Comparison of ENCODE assay signal across 8 cellular contexts in the genomic region with DNA sequence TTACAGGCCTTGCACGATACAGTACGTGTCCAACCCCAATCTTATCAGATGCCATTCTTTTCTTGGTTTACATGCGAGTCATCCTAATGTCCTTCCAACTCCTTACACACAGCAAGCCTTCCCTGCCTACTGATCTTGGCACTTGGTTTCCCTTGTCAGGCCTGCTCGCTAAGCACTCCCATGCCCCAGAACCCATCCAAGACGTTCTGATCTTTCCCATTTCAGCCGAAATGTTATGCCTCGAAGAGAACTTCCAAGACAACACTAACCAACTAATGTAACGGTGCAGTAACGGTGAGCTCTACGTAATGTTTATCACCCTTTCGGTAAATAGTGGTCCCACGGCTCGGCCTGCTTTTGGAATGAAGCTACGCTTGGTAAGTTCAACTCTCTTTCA. TPM values are rescaled to one million over a fixed set of nuclear protein-coding genes. Genes with fewer than 3 reads are reported as not detected.
DNase-seq lines count a peak whose midpoint lies in the region; ATAC-seq and TF ChIP-seq lines count a peak whose summit lies in the region.

No MANE protein-coding gene starts in this region.

- H3K4me3 ChIP-seq in brain microvascular endothelial cell (ENCODE audit: low read depth, low read length), result peak overlapping the region; percentile 79

- H3K27me3 ChIP-seq in brain microvascular endothelial cell (replicated peaks), result no peaks in the 10 kb centered on the region

- in situ Hi-C loops in ACHN (cut with HindIII; ENCODE audit: low pct_ligation_motif_present, low pct_unique_long_range_greater_than_20kb, low sequenced_read_pairs) (no loop called here), brain microvascular endothelial cell (cut with HindIII; ENCODE audit: low pct_ligation_motif_present, low sequenced_read_pairs) (no loop called here)

- peak overlapping the region; percentile 99 for H3K27ac ChIP-seq in brain microvascular endothelial cell

- ATAC-seq in HG03354 (IDR thresholded peaks at IDR 0.05; ENCODE audit: poor library complexity, severe bottlenecking, unreplicated experiment), result peak; percentile 4
- ATAC-seq in GM21423 (IDR thresholded peaks at IDR 0.05; ENCODE audit: unreplicated experiment), result no peak

- peaks cover 21% of the 10 kb centered on the region for H3K36me3 ChIP-seq in brain microvascular endothelial cell (replicated peaks)

- DNase-seq in ACHN, result peak; percentile 11
- DNase-seq in brain microvascular endothelial cell, result peak; percentile 37
- DNase-seq in lung microvascular endothelial cell (ENCODE audit: low read depth in 2 of 2), result peak; percentile 36 to 51
- no peak for DNase-seq in NCI-H345 treated with DMSO at 0.1 percent for 48 hours (lab: John Stamatoyannopoulos, UW; ENCODE audit: unreplicated experiment)
- DNase-seq in SW480 (ENCODE audit: low spot score), result no peak
- no peak for DNase-seq in NCI-H226

- TF ChIP-seq CTCF in brain microvascular endothelial cell (IDR thresholded peaks at IDR 0.05; ENCODE audit: low read depth, low read length, missing control alignments), result no peak

RNA-seq across cellular contexts. Expression of gene PES1, which starts 0.5 kb away (rescaled TPM):
- total RNA-seq in lung microvascular endothelial cell, result 56.2 and 61.1 TPM in 2 replicates

RNA-seq across cellular contexts. Expression of gene TCN2, which starts 15.8 kb away (rescaled TPM):
- total RNA-seq in lung microvascular endothelial cell, result 9.5 and 29.9 TPM in 2 replicates

RNA-seq across cellular contexts. Expression of gene GAL3ST1, which starts 16.7 kb away (rescaled TPM):
- total RNA-seq in lung microvascular endothelial cell, result under 0.01 TPM in 1 of 2 replicates, not detected in the other

RNA-seq across cellular contexts. Expression of gene SLC35E4, which starts 44.4 kb away (rescaled TPM):
- total RNA-seq in lung microvascular endothelial cell, result 17.2 and 22.8 TPM in 2 replicates

RNA-seq across cellular contexts. Expression of gene SEC14L6, which starts 44.6 kb away (rescaled TPM):
- total RNA-seq in lung microvascular endothelial cell, result not detected in 2 replicates

Comparison
In these comparisons a context has a peak if more than half of its experiments do, and no peak if none do; other contexts are left out.
1. DNase-seq: peak in ACHN (single experiment), brain microvascular endothelial cell (single experiment) and lung microvascular endothelial cell (2 of 2); none in NCI-H345 treated with DMSO at 0.1 percent for 48 hours (single experiment), SW480 (single experiment) and NCI-H226 (single experiment).